ENCODE assay signal across 1 cellular context in the genomic region with DNA sequence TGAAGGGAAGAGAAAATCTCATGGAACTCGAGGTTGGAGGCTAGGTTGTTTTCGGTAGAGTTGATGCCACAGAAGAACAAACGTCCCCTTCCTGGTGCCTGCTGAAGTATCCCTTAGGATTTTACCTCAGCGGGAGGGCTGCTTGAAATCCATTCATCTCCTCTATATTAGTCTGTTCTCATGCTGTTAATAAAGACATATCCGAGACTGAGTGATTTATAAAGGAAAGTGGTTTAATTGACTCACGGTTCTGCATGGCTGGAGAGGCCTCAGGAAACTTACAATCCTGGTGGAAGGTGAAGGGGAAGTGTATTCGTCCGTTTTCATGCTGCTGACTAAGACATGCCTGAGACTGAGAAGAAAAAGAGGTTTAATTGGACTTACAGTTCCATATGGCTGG.
TF ChIP-seq lines count a peak whose summit lies in the region.

No MANE protein-coding gene starts in this region.

TF ChIP-seq in SK-N-SH, 30 proteins besides CTCF, POLR2A, EP300 and RAD21 (continued from another document):
- TF ChIP-seq, protein P1, sequence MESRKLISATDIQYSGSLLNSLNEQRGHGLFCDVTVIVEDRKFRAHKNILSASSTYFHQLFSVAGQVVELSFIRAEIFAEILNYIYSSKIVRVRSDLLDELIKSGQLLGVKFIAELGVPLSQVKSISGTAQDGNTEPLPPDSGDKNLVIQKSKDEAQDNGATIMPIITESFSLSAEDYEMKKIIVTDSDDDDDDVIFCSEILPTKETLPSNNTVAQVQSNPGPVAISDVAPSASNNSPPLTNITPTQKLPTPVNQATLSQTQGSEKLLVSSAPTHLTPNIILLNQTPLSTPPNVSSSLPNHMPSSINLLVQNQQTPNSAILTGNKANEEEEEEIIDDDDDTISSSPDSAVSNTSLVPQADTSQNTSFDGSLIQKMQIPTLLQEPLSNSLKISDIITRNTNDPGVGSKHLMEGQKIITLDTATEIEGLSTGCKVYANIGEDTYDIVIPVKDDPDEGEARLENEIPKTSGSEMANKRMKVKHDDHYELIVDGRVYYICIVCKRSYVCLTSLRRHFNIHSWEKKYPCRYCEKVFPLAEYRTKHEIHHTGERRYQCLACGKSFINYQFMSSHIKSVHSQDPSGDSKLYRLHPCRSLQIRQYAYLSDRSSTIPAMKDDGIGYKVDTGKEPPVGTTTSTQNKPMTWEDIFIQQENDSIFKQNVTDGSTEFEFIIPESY (IDR thresholded peaks at IDR 0.05; ENCODE audit: borderline replicate concordance, low read depth): no peak
- TF ChIP-seq MXI1 (IDR thresholded peaks at IDR 0.05; ENCODE audit: low read depth, low read length) (no peak), NRF1 (IDR thresholded peaks at IDR 0.05; ENCODE audit: low read depth, low read length) (no peak), JUND (IDR thresholded peaks at IDR 0.05) (no peak), TEAD4 (IDR thresholded peaks at IDR 0.05; ENCODE audit: borderline replicate concordance, insufficient read depth) (no peak)
- TF ChIP-seq, protein P2, sequence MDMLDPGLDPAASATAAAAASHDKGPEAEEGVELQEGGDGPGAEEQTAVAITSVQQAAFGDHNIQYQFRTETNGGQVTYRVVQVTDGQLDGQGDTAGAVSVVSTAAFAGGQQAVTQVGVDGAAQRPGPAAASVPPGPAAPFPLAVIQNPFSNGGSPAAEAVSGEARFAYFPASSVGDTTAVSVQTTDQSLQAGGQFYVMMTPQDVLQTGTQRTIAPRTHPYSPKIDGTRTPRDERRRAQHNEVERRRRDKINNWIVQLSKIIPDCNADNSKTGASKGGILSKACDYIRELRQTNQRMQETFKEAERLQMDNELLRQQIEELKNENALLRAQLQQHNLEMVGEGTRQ (IDR thresholded peaks at IDR 0.05; ENCODE audit: borderline replicate concordance, low read depth, low read length): no peak
